In the genomic region with DNA sequence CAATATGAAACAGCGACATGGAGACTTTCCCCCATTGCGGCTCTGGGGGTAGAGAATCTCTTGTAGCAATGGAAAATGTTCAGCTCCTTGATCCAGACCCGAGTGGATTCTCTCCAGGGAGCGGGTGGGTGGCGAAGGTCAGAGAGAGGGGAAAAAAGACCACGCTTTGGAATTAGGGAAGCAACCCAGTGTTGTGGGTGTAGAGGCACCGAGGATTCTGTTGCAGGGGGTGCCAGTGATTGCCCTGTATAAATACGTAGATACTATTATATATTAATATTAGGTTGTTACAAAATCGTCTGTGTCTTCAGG, we compare ENCODE assay signal across 8 cellular contexts.
A peak's percentile ranks its signal among the peaks of the same experiment; 100 is the strongest.
DNase-seq lines count a peak whose midpoint lies in the region; ATAC-seq, FAIRE-seq and TF ChIP-seq lines count a peak whose summit lies in the region.

No MANE protein-coding gene starts in this region.

- WGBS in pancreas, 2 donors, result 1% methylated on average over 9 of the region's 9 CpGs

- FAIRE-seq in pancreas (lab: Jason Lieb, UNC), result no peak

- no peaks in the 10 kb centered on the region for H3K27me3 ChIP-seq in pancreas

- H3K9me3 ChIP-seq in pancreas, result no peaks in the 10 kb centered on the region

- DNase-seq in epithelial cell of proximal tubule (ENCODE audit: low read depth), result no peak
- peak in 2 of 6 donors; percentile 20 to 26 for DNase-seq in pancreas
- DNase-seq in SHP77 (lab: John Stamatoyannopoulos, UW), result no peak
- DNase-seq in NK-92 treated with Interleukin-12 subunit alpha and Interleukin-12 subunit beta, amount 100 ng/mL, for 24 hours (lab: John Stamatoyannopoulos, UW), result no peak

- peak; percentile 1 for ATAC-seq in GM21717 (IDR thresholded peaks at IDR 0.05; ENCODE audit: unreplicated experiment)
- peak; percentile 3 for ATAC-seq in SK-N-SH treated with all-trans-retinoic acid at 6 μM for 48 hours
- ATAC-seq in pancreas, result peak in 2 of 4 donors; percentile 2 to 4
- no peak for ATAC-seq in HG02970 (IDR thresholded peaks at IDR 0.05; ENCODE audit: low FRiP score, unreplicated experiment)
- no peak for ATAC-seq in GM19035 (IDR thresholded peaks at IDR 0.05; ENCODE audit: unreplicated experiment)

- peaks cover 0 to 5% (median 4%) of the 10 kb centered on the region in 3 donors for H3K4me1 ChIP-seq in pancreas

- peak overlapping the region; percentile 97 for H3K4me3 ChIP-seq in epithelial cell of proximal tubule (ENCODE audit: low read depth, low read length)
- peak overlapping the region; percentile 36 to 67 (median 51) for H3K4me3 ChIP-seq in pancreas

- TF ChIP-seq CTCF in epithelial cell of proximal tubule (conservative IDR thresholded peaks at IDR 0.05; ENCODE audit: low read depth, low read length), result no peak
- TF ChIP-seq CTCF in pancreas (IDR thresholded peaks at IDR 0.05), result no peak

- H3K36me3 ChIP-seq in pancreas, result no peaks in the 10 kb centered on the region

- intact Hi-C loops in pancreas (cut with DNase I), result no loop called here

- peak overlapping the region; percentile 96 to 99 (median 98) for H3K27ac ChIP-seq in pancreas

TF ChIP-seq in SK-N-SH treated with all-trans-retinoic acid at 6 μM for 48 hours, 23 proteins besides CTCF, POLR2A, EP300 and RAD21:
- TF ChIP-seq, protein P1, sequence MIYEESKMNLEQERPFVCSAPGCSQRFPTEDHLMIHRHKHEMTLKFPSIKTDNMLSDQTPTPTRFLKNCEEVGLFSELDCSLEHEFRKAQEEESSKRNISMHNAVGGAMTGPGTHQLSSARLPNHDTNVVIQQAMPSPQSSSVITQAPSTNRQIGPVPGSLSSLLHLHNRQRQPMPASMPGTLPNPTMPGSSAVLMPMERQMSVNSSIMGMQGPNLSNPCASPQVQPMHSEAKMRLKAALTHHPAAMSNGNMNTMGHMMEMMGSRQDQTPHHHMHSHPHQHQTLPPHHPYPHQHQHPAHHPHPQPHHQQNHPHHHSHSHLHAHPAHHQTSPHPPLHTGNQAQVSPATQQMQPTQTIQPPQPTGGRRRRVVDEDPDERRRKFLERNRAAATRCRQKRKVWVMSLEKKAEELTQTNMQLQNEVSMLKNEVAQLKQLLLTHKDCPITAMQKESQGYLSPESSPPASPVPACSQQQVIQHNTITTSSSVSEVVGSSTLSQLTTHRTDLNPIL (CRISPR knock-in tag; IDR thresholded peaks at IDR 0.05; ENCODE audit: low read depth), result no peak
- no peak for TF ChIP-seq BACH2 (CRISPR knock-in tag; IDR thresholded peaks at IDR 0.05; ENCODE audit: borderline replicate concordance)
- no peak for TF ChIP-seq ARNTL (CRISPR knock-in tag; IDR thresholded peaks at IDR 0.05; ENCODE audit: borderline replicate concordance, low read depth)
- no peak for TF ChIP-seq GLIS3 (CRISPR knock-in tag; IDR thresholded peaks at IDR 0.05)
- no peak for TF ChIP-seq ZNF70 (CRISPR knock-in tag; IDR thresholded peaks at IDR 0.05)
- no peak for TF ChIP-seq RARB (CRISPR knock-in tag; IDR thresholded peaks at IDR 0.05)
- TF ChIP-seq ZFP30 (CRISPR knock-in tag; IDR thresholded peaks at IDR 0.05), result no peak
- TF ChIP-seq, protein P2, sequence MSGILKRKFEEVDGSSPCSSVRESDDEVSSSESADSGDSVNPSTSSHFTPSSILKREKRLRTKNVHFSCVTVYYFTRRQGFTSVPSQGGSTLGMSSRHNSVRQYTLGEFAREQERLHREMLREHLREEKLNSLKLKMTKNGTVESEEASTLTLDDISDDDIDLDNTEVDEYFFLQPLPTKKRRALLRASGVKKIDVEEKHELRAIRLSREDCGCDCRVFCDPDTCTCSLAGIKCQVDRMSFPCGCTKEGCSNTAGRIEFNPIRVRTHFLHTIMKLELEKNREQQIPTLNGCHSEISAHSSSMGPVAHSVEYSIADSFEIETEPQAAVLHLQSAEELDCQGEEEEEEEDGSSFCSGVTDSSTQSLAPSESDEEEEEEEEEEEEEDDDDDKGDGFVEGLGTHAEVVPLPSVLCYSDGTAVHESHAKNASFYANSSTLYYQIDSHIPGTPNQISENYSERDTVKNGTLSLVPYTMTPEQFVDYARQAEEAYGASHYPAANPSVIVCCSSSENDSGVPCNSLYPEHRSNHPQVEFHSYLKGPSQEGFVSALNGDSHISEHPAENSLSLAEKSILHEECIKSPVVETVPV (CRISPR knock-in tag; IDR thresholded peaks at IDR 0.05), result no peak
- TF ChIP-seq, protein P3, sequence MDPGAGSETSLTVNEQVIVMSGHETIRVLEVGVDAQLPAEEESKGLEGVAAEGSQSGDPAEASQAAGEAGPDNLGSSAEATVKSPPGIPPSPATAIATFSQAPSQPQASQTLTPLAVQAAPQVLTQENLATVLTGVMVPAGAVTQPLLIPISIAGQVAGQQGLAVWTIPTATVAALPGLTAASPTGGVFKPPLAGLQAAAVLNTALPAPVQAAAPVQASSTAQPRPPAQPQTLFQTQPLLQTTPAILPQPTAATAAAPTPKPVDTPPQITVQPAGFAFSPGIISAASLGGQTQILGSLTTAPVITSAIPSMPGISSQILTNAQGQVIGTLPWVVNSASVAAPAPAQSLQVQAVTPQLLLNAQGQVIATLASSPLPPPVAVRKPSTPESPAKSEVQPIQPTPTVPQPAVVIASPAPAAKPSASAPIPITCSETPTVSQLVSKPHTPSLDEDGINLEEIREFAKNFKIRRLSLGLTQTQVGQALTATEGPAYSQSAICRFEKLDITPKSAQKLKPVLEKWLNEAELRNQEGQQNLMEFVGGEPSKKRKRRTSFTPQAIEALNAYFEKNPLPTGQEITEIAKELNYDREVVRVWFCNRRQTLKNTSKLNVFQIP (CRISPR knock-in tag; IDR thresholded peaks at IDR 0.05; ENCODE audit: borderline replicate concordance, low read depth), result no peak

Comparison
In these comparisons a context has a peak if more than half of its experiments do, and no peak if none do; other contexts are left out.
1. ATAC-seq: peak in GM21717 (single experiment) and SK-N-SH treated with all-trans-retinoic acid at 6 μM for 48 hours (single experiment); none in HG02970 (single experiment) and GM19035 (single experiment).